Comparison of ENCODE assay signal across 21 cellular contexts in genomic region chr6:140040391-140040790, GRCh38.
A peak's percentile ranks its signal among the peaks of the same experiment; 100 is the strongest.
DNase-seq lines count a peak whose midpoint lies in the region; ATAC-seq and TF ChIP-seq lines count a peak whose summit lies in the region.
"Had no signal": no experiment of that assay in that cellular context is flagged by ENCODE, and none has a peak within 500 bp of the region (broad histone marks: within the 10 kb centered on the region; RNA-seq: fewer than 3 reads in every experiment).

No MANE protein-coding gene starts in this region.

- no peaks in the 10 kb centered on the region for H3K27me3 ChIP-seq in SK-N-SH (ENCODE audit: insufficient read depth)

- H4K20me1 ChIP-seq in SK-N-SH (ENCODE audit: insufficient read depth): no peaks in the 10 kb centered on the region

- H2AFZ ChIP-seq in SK-N-SH (ENCODE audit: low read depth): no peak overlapping the region

- H3K36me3 ChIP-seq in SK-N-SH (replicated peaks in 1 of 2; ENCODE audit: control insufficient read depth in 1 of 2, insufficient read depth in 2 of 2, low read length in 1 of 2): no peaks in the 10 kb centered on the region

- no peak overlapping the region for H3K4me3 Mint-ChIP-seq in dendritic cell treated with granulocyte-macrophage colony-stimulating factor and Interleukin-4, amounts not matched to agents 40 ng/mL and 50 ng/mL, for 4 days
- H3K4me3 Mint-ChIP-seq in endothelial cell (ENCODE audit: unreplicated experiment): no peak overlapping the region
- H3K4me3 Mint-ChIP-seq: CD4-positive, CD25-positive, alpha-beta regulatory T cell; IgD-negative memory B cell; immature natural killer cell; natural killer cell treated with Interleukin-12 subunit alpha and Interleukin-12 subunit beta and Interleukin-15 and Interleukin-18, amount 100 ng/mL, for 72 hours; stimulated activated naive B cell treated with anti-CD40 and anti-IgM and Interleukin-4, amounts not matched to agents 10 μg/mL and 1 μg/mL and 100 μg/mL, for 72 hours had no signal

- peaks cover 23% of the 10 kb centered on the region for H3F3A ChIP-seq in SK-N-SH (replicated peaks; ENCODE audit: insufficient read depth)

- TF ChIP-seq EP300 in SK-N-SH (IDR thresholded peaks at IDR 0.05; ENCODE audit: borderline replicate concordance in 1 of 2, low read depth in 1 of 2, low read length in 1 of 2): no peak

- TF ChIP-seq RAD21 in SK-N-SH (IDR thresholded peaks at IDR 0.05; ENCODE audit: low read length): no peak

- H3K79me2 ChIP-seq in SK-N-SH (ENCODE audit: insufficient read depth): no peaks in the 10 kb centered on the region

- no peaks in the 10 kb centered on the region for H3K9me3 ChIP-seq in SK-N-SH

- no peak overlapping the region for H3K4me2 ChIP-seq in SK-N-SH

- no peaks in the 10 kb centered on the region for H3K9me3 Mint-ChIP-seq in dendritic cell treated with granulocyte-macrophage colony-stimulating factor and Interleukin-4, amounts not matched to agents 40 ng/mL and 50 ng/mL, for 4 days
- no peaks in the 10 kb centered on the region for H3K9me3 Mint-ChIP-seq in endothelial cell (ENCODE audit: unreplicated experiment)
- H3K9me3 Mint-ChIP-seq: natural killer cell treated with Interleukin-12 subunit alpha and Interleukin-12 subunit beta and Interleukin-15 and Interleukin-18, amount 100 ng/mL, for 72 hours; stimulated activated naive B cell treated with anti-CD40 and anti-IgM and Interleukin-4, amounts not matched to agents 10 μg/mL and 1 μg/mL and 100 μg/mL, for 72 hours had no signal

- peaks cover 0 to 17% of the 10 kb centered on the region in 2 experiments; a peak in 1 of 4 replicates for H3K4me1 ChIP-seq in SK-N-SH (ENCODE audit: control insufficient read depth in 1 of 2, insufficient read depth in 2 of 2, low read depth in 1 of 2, low read length in 1 of 2)

- H3K9me2 ChIP-seq in SK-N-SH: no peaks in the 10 kb centered on the region

- POLR2A ChIA-PET in SK-N-SH (lab: Yijun Ruan, JAX): no interaction called here

- H3K27ac ChIP-seq in SK-N-SH (ENCODE audit: low read depth in 2 of 2, low read length in 1 of 2): no peak overlapping the region

- intact Hi-C loops in dendritic cell treated with granulocyte-macrophage colony-stimulating factor and Interleukin-4, amounts not matched to agents 40 ng/mL and 50 ng/mL, for 4 days (cut with micrococcal nuclease): no loop called here

- H3K27me3 Mint-ChIP-seq in dendritic cell treated with granulocyte-macrophage colony-stimulating factor and Interleukin-4, amounts not matched to agents 40 ng/mL and 50 ng/mL, for 4 days: no peaks in the 10 kb centered on the region
- no peaks in the 10 kb centered on the region for H3K27me3 Mint-ChIP-seq in endothelial cell (ENCODE audit: unreplicated experiment)
- H3K27me3 Mint-ChIP-seq: CD4-positive, CD25-positive, alpha-beta regulatory T cell; natural killer cell treated with Interleukin-12 subunit alpha and Interleukin-12 subunit beta and Interleukin-15 and Interleukin-18, amount 100 ng/mL, for 72 hours; stimulated activated naive B cell treated with anti-CD40 and anti-IgM and Interleukin-4, amounts not matched to agents 10 μg/mL and 1 μg/mL and 100 μg/mL, for 72 hours had no signal

- peak overlapping the region; percentile 60 for H3K27ac Mint-ChIP-seq in dendritic cell treated with granulocyte-macrophage colony-stimulating factor and Interleukin-4, amounts not matched to agents 40 ng/mL and 50 ng/mL, for 4 days
- no peak overlapping the region for H3K27ac Mint-ChIP-seq in endothelial cell (ENCODE audit: unreplicated experiment)
- H3K27ac Mint-ChIP-seq: CD4-positive, CD25-positive, alpha-beta regulatory T cell; IgD-negative memory B cell; immature natural killer cell; natural killer cell treated with Interleukin-12 subunit alpha and Interleukin-12 subunit beta and Interleukin-15 and Interleukin-18, amount 100 ng/mL, for 72 hours; stimulated activated naive B cell treated with anti-CD40 and anti-IgM and Interleukin-4, amounts not matched to agents 10 μg/mL and 1 μg/mL and 100 μg/mL, for 72 hours had no signal

- CTCF ChIA-PET in SK-N-SH (lab: Yijun Ruan, JAX): interaction anchor here (2.6 kb wide), 1 partner anchor 159 kb away, joined by 5 read pairs; no protein-coding TSS in a partner anchor

- no peak overlapping the region for H3K4me3 ChIP-seq in SK-N-SH (ENCODE audit: low read depth in 2 of 2, low read length in 1 of 2)

- H3K9ac ChIP-seq in SK-N-SH: no peak overlapping the region

- peaks cover 44% of the 10 kb centered on the region for H3K4me1 Mint-ChIP-seq in dendritic cell treated with granulocyte-macrophage colony-stimulating factor and Interleukin-4, amounts not matched to agents 40 ng/mL and 50 ng/mL, for 4 days (ENCODE audit: low read depth)
- H3K4me1 Mint-ChIP-seq in endothelial cell (ENCODE audit: unreplicated experiment): no peaks in the 10 kb centered on the region
- H3K4me1 Mint-ChIP-seq: CD4-positive, CD25-positive, alpha-beta regulatory T cell had no signal

- ATAC-seq in SK-N-SH treated with all-trans-retinoic acid at 6 μM for 48 hours (no peak), HG02642 (IDR thresholded peaks at IDR 0.05; ENCODE audit: poor library complexity, unreplicated experiment) (no peak)
- ATAC-seq: activated CD4-positive, CD25-positive, alpha-beta regulatory T cell treated with anti-CD3 and anti-CD28 coated beads, Interleukin-2, amount 50 U/mL, for 24 hours; stimulated activated naive B cell treated with anti-CD40 and anti-IgM and Interleukin-4, amounts not matched to agents 10 μg/mL and 1 μg/mL and 100 μg/mL, for 72 hours had no signal

- no peaks in the 10 kb centered on the region for H3K36me3 Mint-ChIP-seq in dendritic cell treated with granulocyte-macrophage colony-stimulating factor and Interleukin-4, amounts not matched to agents 40 ng/mL and 50 ng/mL, for 4 days (ENCODE audit: low read depth)
- H3K36me3 Mint-ChIP-seq in endothelial cell (ENCODE audit: low read depth, unreplicated experiment): no peaks in the 10 kb centered on the region
- H3K36me3 Mint-ChIP-seq: CD4-positive, CD25-positive, alpha-beta regulatory T cell; IgD-negative memory B cell; immature natural killer cell; natural killer cell treated with Interleukin-12 subunit alpha and Interleukin-12 subunit beta and Interleukin-15 and Interleukin-18, amount 100 ng/mL, for 72 hours; stimulated activated naive B cell treated with anti-CD40 and anti-IgM and Interleukin-4, amounts not matched to agents 10 μg/mL and 1 μg/mL and 100 μg/mL, for 72 hours had no signal

- DNase-seq in SK-N-SH (no peak), NCI-H226 (peak; percentile 67), foreskin melanocyte (no peak), GF-D8 (lab: John Stamatoyannopoulos, UW) (no peak), endothelial cell (ENCODE audit: low spot score) (no peak)
- DNase-seq: aorta; CD4-positive, CD25-positive, alpha-beta regulatory T cell; DND-41; H7; immature natural killer cell; NCI-H1092 treated with DMSO at 0.1 percent for 48 hours; NCI-H2107; stimulated activated CD4-positive, alpha-beta T cell treated with anti-CD3 and anti-CD28 coated beads, Interleukin-12 subunit alpha, Interleukin-12 subunit beta, amount 100 ng/mL, for 4 hours; stimulated activated naive B cell treated with anti-CD40 and anti-IgM and Interleukin-4, amounts not matched to agents 10 μg/mL and 1 μg/mL and 100 μg/mL, for 72 hours; trophoblast cell had no signal

- TF ChIP-seq CTCF in SK-N-SH (IDR thresholded peaks at IDR 0.05) (no peak), endothelial cell (IDR thresholded peaks at IDR 0.05; ENCODE audit: unreplicated experiment) (no peak)

- 88% methylated on average over 1 of the region's 1 CpG for WGBS in SK-N-SH (ENCODE audit: low lambda C conversion rate)

TF ChIP-seq in SK-N-SH, 30 proteins besides CTCF, POLR2A, EP300 and RAD21:
- TF ChIP-seq NFIC (IDR thresholded peaks at IDR 0.05; ENCODE audit: borderline replicate concordance) (no peak), FOSL2 (IDR thresholded peaks at IDR 0.05; ENCODE audit: borderline replicate concordance, low read depth) (peak; percentile 13; the same call in 1 of the 2 replicates)

TF ChIP-seq in SK-N-SH treated with all-trans-retinoic acid at 6 μM for 48 hours, 23 proteins besides CTCF, POLR2A, EP300 and RAD21:
- TF ChIP-seq ZC3H10 (CRISPR knock-in tag; IDR thresholded peaks at IDR 0.05): no peak
- TF ChIP-seq ZNF8 (CRISPR knock-in tag; IDR thresholded peaks at IDR 0.05): no peak
- no peak for TF ChIP-seq RARB (CRISPR knock-in tag; IDR thresholded peaks at IDR 0.05)
